In the genomic region with DNA sequence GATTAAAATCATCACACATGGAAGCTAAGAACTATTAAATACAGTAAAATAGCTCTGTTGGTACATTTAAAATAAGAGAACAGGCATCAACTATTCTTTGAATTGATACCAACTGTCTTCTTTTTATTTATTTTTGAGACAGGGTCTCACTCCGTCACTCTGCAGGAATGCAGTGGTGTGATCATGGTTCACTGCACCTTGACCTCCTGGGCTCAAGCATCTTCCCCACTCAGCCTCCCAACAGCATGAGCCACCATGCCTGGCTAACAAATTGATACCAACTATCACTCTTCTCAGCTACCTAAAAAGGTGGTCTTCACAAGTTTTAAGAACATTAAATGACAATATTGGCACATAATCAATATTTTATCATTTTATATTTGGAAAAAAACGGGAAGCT, we compare ENCODE assay signal across 21 cellular contexts.
"Had no signal": no experiment of that assay in that cellular context is flagged by ENCODE, and none has a peak within 500 bp of the region (broad histone marks: within the 10 kb centered on the region; RNA-seq: fewer than 3 reads in every experiment).

No MANE protein-coding gene starts in this region.

- H3K4me1 ChIP-seq: colonic mucosa had no signal

- ATAC-seq: gastroesophageal sphincter; heart left ventricle; natural killer cell treated with Interleukin-12 subunit alpha and Interleukin-12 subunit beta and Interleukin-15 and Interleukin-18, amount 100 ng/mL, for 72 hours; sciatic nerve; stimulated activated effector memory CD8-positive, alpha-beta T cell treated with anti-CD3 and anti-CD28 coated beads, Interleukin-12 subunit alpha, Interleukin-12 subunit beta, amount 100 ng/mL, for 72 hours; stimulated activated naive CD8-positive, alpha-beta T cell treated with anti-CD3 and anti-CD28 coated beads, Interleukin-15, amount 100 ng/mL, for 72 hours had no signal

- FAIRE-seq: bronchial epithelial cell, keratinocyte had no signal

- H3K36me3 ChIP-seq: colonic mucosa had no signal

- H3K4me3 ChIP-seq: colonic mucosa, esophagus muscularis mucosa, gastroesophageal sphincter, heart left ventricle, tibial nerve had no signal

- H3K27ac ChIP-seq: colonic mucosa, esophagus muscularis mucosa, gastroesophageal sphincter, heart left ventricle, tibial nerve had no signal

- H3K9me3 ChIP-seq: colonic mucosa, esophagus muscularis mucosa, gastroesophageal sphincter, heart left ventricle, tibial nerve had no signal

- DNase-seq: activated B cell treated with CpG ODN at 0.5 μM for 24 hours; activated CD4-positive, alpha-beta memory T cell treated with anti-CD3 and anti-CD28 coated beads for 36 hours; activated CD4-positive, alpha-beta T cell treated with anti-CD3 and anti-CD28 coated beads for 4 hours; activated naive CD4-positive, alpha-beta T cell treated with Interleukin-2 at 50 U/mL for 16 hours; activated naive CD8-positive, alpha-beta T cell treated with anti-CD3 and anti-CD28 coated beads for 36 hours; activated T-cell treated with anti-CD3 and anti-CD28 coated beads, Interleukin-2, amount 50 U/mL, for 48 hours; colonic mucosa; heart left ventricle; occipital lobe; small intestine; stimulated activated CD4-positive, alpha-beta T cell treated with anti-CD3 and anti-CD28 coated beads, Interleukin-2, amount 100 ng/mL, for 24 hours; stimulated activated naive CD8-positive, alpha-beta T cell treated with anti-CD3 and anti-CD28 coated beads, Interleukin-15, amount 100 ng/mL, for 72 hours; T1000 had no signal

- H3K27me3 ChIP-seq: colonic mucosa, esophagus muscularis mucosa, gastroesophageal sphincter, heart left ventricle, tibial nerve had no signal
